24 cellular contexts compared by ENCODE assay signal in genomic region chr3:43728947-43729346, GRCh38.
"Had no signal": no experiment of that assay in that cellular context is flagged by ENCODE, and none has a peak within 500 bp of the region (broad histone marks: within the 10 kb centered on the region; RNA-seq: fewer than 3 reads in every experiment).

No MANE protein-coding gene starts in this region.

- H3K4me2 ChIP-seq: hepatocyte had no signal

- ATAC-seq: body of pancreas; gastroesophageal sphincter; left cardiac atrium; left ventricle myocardium superior; natural killer cell treated with Interleukin-12 subunit alpha and Interleukin-12 subunit beta and Interleukin-15 and Interleukin-18, amount 100 ng/mL, for 72 hours; psoas muscle had no signal

- H3K9me3 ChIP-seq: adrenal gland, body of pancreas, esophagus squamous epithelium, gastroesophageal sphincter, pancreas, psoas muscle, spleen, vagina had no signal

- H3K27ac ChIP-seq: adrenal gland, body of pancreas, gastroesophageal sphincter, pancreas, psoas muscle, spleen, vagina had no signal

- H3K27me3 ChIP-seq: adrenal gland, body of pancreas, esophagus squamous epithelium, gastroesophageal sphincter, hepatocyte, pancreas, spleen, vagina had no signal

- H3K79me2 ChIP-seq: hepatocyte had no signal

- H3K4me1 ChIP-seq: psoas muscle, vagina had no signal

- H3K4me3 Mint-ChIP-seq: activated naive CD8-positive, alpha-beta T cell; natural killer cell treated with Interleukin-12 subunit alpha and Interleukin-12 subunit beta and Interleukin-15 and Interleukin-18, amount 100 ng/mL, for 72 hours had no signal

- H3K36me3 ChIP-seq: adrenal gland, pancreas, vagina had no signal

- H2AFZ ChIP-seq: hepatocyte had no signal

- H3K27ac Mint-ChIP-seq: activated naive CD8-positive, alpha-beta T cell; natural killer cell treated with Interleukin-12 subunit alpha and Interleukin-12 subunit beta and Interleukin-15 and Interleukin-18, amount 100 ng/mL, for 72 hours had no signal

- H3K9me3 Mint-ChIP-seq: natural killer cell treated with Interleukin-12 subunit alpha and Interleukin-12 subunit beta and Interleukin-15 and Interleukin-18, amount 100 ng/mL, for 72 hours had no signal

- H3K4me3 ChIP-seq: adrenal gland, body of pancreas, esophagus squamous epithelium, gastroesophageal sphincter, hepatocyte, pancreas, psoas muscle, spleen, vagina had no signal

- H3K27me3 Mint-ChIP-seq: activated naive CD8-positive, alpha-beta T cell; natural killer cell treated with Interleukin-12 subunit alpha and Interleukin-12 subunit beta and Interleukin-15 and Interleukin-18, amount 100 ng/mL, for 72 hours had no signal

- DNase-seq: activated CD4-positive, alpha-beta T cell treated with anti-CD3 and anti-CD28 coated beads for 4 hours; activated CD4-positive, alpha-beta T cell treated with anti-CD3 and anti-CD28 coated beads, Interleukin-2, amount 50 U/mL, for 4 hours; activated CD8-positive, alpha-beta memory T cell treated with anti-CD3 and anti-CD28 coated beads for 24 hours; activated effector memory CD4-positive, alpha-beta T cell treated with Interleukin-2 at 50 U/mL for 16 hours; activated naive CD4-positive, alpha-beta T cell treated with Interleukin-2 at 50 U/mL for 16 hours; adrenal gland; aorta; body of pancreas; effector CD8-positive, alpha-beta T cell; esophagus squamous epithelium; islet precursor cell; left cardiac atrium; left ventricle myocardium superior; midbrain; pancreas; psoas muscle; spleen; stimulated activated naive CD4-positive, alpha-beta T cell; trophoblast cell had no signal
